In genomic region chr12:6493580-6494350, GRCh38 we compare ENCODE assay signal across 9 cellular contexts. TPM values are rescaled to one million over a fixed set of nuclear protein-coding genes. Genes with fewer than 3 reads are reported as not detected.
DNase-seq lines count a peak whose midpoint lies in the region; ATAC-seq, FAIRE-seq and TF ChIP-seq lines count a peak whose summit lies in the region.
"Had no signal": no experiment of that assay in that cellular context is flagged by ENCODE, and none has a peak within 500 bp of the region (broad histone marks: within the 10 kb centered on the region; RNA-seq: fewer than 3 reads in every experiment).

TSS of gene NCAPD2 (plus strand) at chr12:6494102. CDS start at chr12:6495099, 997 bp downstream.

- no peak for FAIRE-seq in kidney (lab: Jason Lieb, UNC)
- FAIRE-seq: islet of Langerhans had no signal

- peak within 1 kb of the TSS; percentile 100 for H3K4me3 ChIP-seq in kidney (ENCODE audit: low read length in 2 of 2)

- H3K27ac ChIP-seq in kidney (ENCODE audit: low read depth in 2 of 2, low read length in 2 of 2) = peak within 1 kb of the TSS; percentile 93 to 99

- intact Hi-C loops in kidney (cut with DNase I) = no loop called here

- peaks cover 8 to 10% of the 10 kb centered on the region in 2 donors for H3K4me1 ChIP-seq in kidney (ENCODE audit: control insufficient read depth in 1 of 2, insufficient read depth in 1 of 2, low read depth in 1 of 2, low read length in 2 of 2)

- peaks cover 2 to 6% of the 10 kb centered on the region in 2 donors for H3K36me3 ChIP-seq in kidney (ENCODE audit: control insufficient read depth in 1 of 2, insufficient read depth in 2 of 2, low read length in 2 of 2)

- H3K9me3 ChIP-seq in kidney (ENCODE audit: control insufficient read depth in 1 of 2, low read length in 2 of 2) = no peaks in the 10 kb centered on the region

- ATAC-seq in GM19035 (IDR thresholded peaks at IDR 0.05; ENCODE audit: unreplicated experiment) (peak; percentile 87), HG03354 (IDR thresholded peaks at IDR 0.05; ENCODE audit: poor library complexity, severe bottlenecking, unreplicated experiment) (peak; percentile 88)

- TF ChIP-seq CTCF in kidney (IDR thresholded peaks at IDR 0.05; ENCODE audit: borderline replicate concordance, extremely low read depth, insufficient read depth) = peak; percentile 8

- peak within 1 kb of the TSS; percentile 99 to 100 for H3K9ac ChIP-seq in kidney (ENCODE audit: low read length in 2 of 2)

- DNase-seq in AG20443 (ENCODE audit: low spot score) (peak; percentile 98), NCI-H446 treated with DMSO at 0.1 percent for 48 hours (lab: John Stamatoyannopoulos, UW) (peak; percentile 97), cerebellar nuclear complex (lab: John Stamatoyannopoulos, UW) (peak; percentile 88 to 93), kidney (peak; percentile 98)
- DNase-seq in activated CD4-positive, CD25-positive, alpha-beta regulatory T cell treated with anti-CD3 and anti-CD28 coated beads, Interleukin-2, amount 50 U/mL, for 72 hours = peak; percentile 91
- peak; percentile 97 for DNase-seq in stimulated activated CD4-positive, alpha-beta T cell treated with anti-CD3 and anti-CD28 coated beads, Interleukin-15, amount 100 ng/mL, for 24 hours

RNA-seq across cellular contexts. Expression of gene NCAPD2, which starts in this region (rescaled TPM):
- 23.4 TPM for total RNA-seq in kidney
- 4.5 TPM for polyA plus RNA-seq in kidney (ENCODE audit: insufficient read depth, low read depth, low replicate concordance)

Comparison
In these comparisons a context has a peak if more than half of its experiments do, and no peak if none do; other contexts are left out.
1. Peak in every context shown above with its lines: DNase-seq, ATAC-seq, H3K4me3 ChIP-seq and H3K27ac ChIP-seq.